ENCODE assay signal across 15 cellular contexts in the genomic region with DNA sequence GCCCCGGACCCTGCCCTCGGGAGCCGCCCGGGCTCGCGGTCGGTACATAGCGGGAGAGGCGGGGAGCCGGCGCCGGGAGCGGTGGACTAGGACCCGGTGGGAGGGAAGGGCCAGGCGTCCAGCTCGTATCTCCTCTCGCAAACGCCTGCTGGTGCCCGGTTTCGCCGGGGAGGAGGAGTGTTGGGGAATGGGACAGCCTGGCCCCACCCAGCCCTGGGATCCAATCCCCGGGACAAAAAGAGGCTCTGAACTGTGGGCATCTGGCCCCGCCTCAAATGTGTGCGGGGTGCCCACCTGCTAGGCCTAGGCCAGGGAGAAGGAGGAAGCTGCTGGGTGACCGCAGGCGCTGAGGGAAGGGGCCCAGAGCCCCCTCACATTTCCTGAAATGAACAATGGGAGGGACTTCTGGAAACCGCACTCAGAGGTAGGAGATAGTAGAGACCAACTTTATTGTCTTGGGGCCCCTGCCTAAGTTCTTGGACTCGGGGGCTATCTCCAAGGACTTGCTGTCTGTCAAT. TPM values are rescaled to one million over a fixed set of nuclear protein-coding genes. Genes with fewer than 3 reads are reported as not detected.
DNase-seq lines count a peak whose midpoint lies in the region; ATAC-seq and TF ChIP-seq lines count a peak whose summit lies in the region.
"Had no signal": no experiment of that assay in that cellular context is flagged by ENCODE, and none has a peak within 500 bp of the region (broad histone marks: within the 10 kb centered on the region; RNA-seq: fewer than 3 reads in every experiment).

A gene with protein sequence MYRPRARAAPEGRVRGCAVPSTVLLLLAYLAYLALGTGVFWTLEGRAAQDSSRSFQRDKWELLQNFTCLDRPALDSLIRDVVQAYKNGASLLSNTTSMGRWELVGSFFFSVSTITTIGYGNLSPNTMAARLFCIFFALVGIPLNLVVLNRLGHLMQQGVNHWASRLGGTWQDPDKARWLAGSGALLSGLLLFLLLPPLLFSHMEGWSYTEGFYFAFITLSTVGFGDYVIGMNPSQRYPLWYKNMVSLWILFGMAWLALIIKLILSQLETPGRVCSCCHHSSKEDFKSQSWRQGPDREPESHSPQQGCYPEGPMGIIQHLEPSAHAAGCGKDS (minus strand): TSS at position 147 of the 518 bp plus-strand sequence. CDS start 99 bp downstream, at position 48.

- H3K27ac ChIP-seq in SK-N-SH (ENCODE audit: low read depth in 2 of 2, low read length in 1 of 2) (no peak within 1 kb of the TSS), brain microvascular endothelial cell (no peak within 1 kb of the TSS)
- H3K27ac ChIP-seq: skin epidermis had no signal

- H4K20me1 ChIP-seq in SK-N-SH (ENCODE audit: insufficient read depth), result no peaks in the 10 kb centered on the region

- H3K9me3 ChIP-seq in SK-N-SH (no peaks in the 10 kb centered on the region), NT2/D1 (ENCODE audit: insufficient read depth, low read length) (no peaks in the 10 kb centered on the region), iPS-18c (ENCODE audit: control insufficient read depth, insufficient read depth, low read length) (no peaks in the 10 kb centered on the region)
- H3K9me3 ChIP-seq: MG63 had no signal

- H3K4me2 ChIP-seq in SK-N-SH, result no peak within 1 kb of the TSS

- DNase-seq in SK-N-SH (peak; percentile 49), NT2/D1 (ENCODE audit: low read depth, low spot score) (no peak), NCI-H1930 (lab: John Stamatoyannopoulos, UW) (no peak), brain microvascular endothelial cell (no peak), SW480 (ENCODE audit: low spot score) (no peak)
- DNase-seq: activated CD4-positive, alpha-beta T cell treated with anti-CD3 and anti-CD28 coated beads, Interleukin-2, amount 50 U/mL, for 48 hours; cerebellar nuclear complex; hypothalamus; MG63; RPMI8226; substantia nigra had no signal

- no peak for TF ChIP-seq EP300 in SK-N-SH (IDR thresholded peaks at IDR 0.05; ENCODE audit: borderline replicate concordance in 1 of 2, low read depth in 1 of 2, low read length in 1 of 2)

- no peak for TF ChIP-seq RAD21 in SK-N-SH (IDR thresholded peaks at IDR 0.05; ENCODE audit: low read length)

- POLR2A ChIA-PET in SK-N-SH (lab: Yijun Ruan, JAX), result no interaction called here

- WGBS in SK-N-SH (ENCODE audit: low lambda C conversion rate), result 22% methylated on average over 21 of the region's 28 CpGs

- H3K36me3 ChIP-seq in SK-N-SH (replicated peaks in 1 of 2; ENCODE audit: control insufficient read depth in 1 of 2, insufficient read depth in 2 of 2, low read length in 1 of 2) (no peaks in the 10 kb centered on the region), NT2/D1 (ENCODE audit: insufficient read depth, insufficient read length, low read length) (no peaks in the 10 kb centered on the region), brain microvascular endothelial cell (replicated peaks) (no peaks in the 10 kb centered on the region)
- H3K36me3 ChIP-seq: MG63 had no signal

- H3K4me3 ChIP-seq in SK-N-SH (ENCODE audit: low read depth in 2 of 2, low read length in 1 of 2) (peak within 1 kb of the TSS in 1 of 2 experiments; percentile 14; a peak in 1 of 4 replicates), NT2/D1 (ENCODE audit: insufficient read length, low read depth) (peak within 1 kb of the TSS; percentile 56), iPS-18c (ENCODE audit: insufficient read depth, low read depth, low read length) (peak within 1 kb of the TSS; percentile 63), brain microvascular endothelial cell (ENCODE audit: low read depth, low read length) (no peak within 1 kb of the TSS)
- H3K4me3 ChIP-seq: MG63 had no signal

- H3K9ac ChIP-seq in SK-N-SH (no peak within 1 kb of the TSS), NT2/D1 (ENCODE audit: insufficient read length, low read depth) (peak within 1 kb of the TSS; percentile 76)

- no peak within 1 kb of the TSS for H2AFZ ChIP-seq in SK-N-SH (ENCODE audit: low read depth)

- in situ Hi-C loops in brain microvascular endothelial cell (cut with HindIII; ENCODE audit: low pct_ligation_motif_present, low sequenced_read_pairs), result no loop called here

- TF ChIP-seq CTCF in SK-N-SH (IDR thresholded peaks at IDR 0.05) (no peak), brain microvascular endothelial cell (IDR thresholded peaks at IDR 0.05; ENCODE audit: low read depth, low read length, missing control alignments) (no peak)

- peaks cover 8% of the 10 kb centered on the region for H3K4me1 Mint-ChIP-seq in stimulated activated memory B cell treated with anti-CD40 and anti-IgM and Interleukin-4, amounts not matched to agents 10 μg/mL and 1 μg/mL and 100 μg/mL, for 72 hours

- no peaks in the 10 kb centered on the region for H3K79me2 ChIP-seq in SK-N-SH (ENCODE audit: insufficient read depth)

- no peaks in the 10 kb centered on the region for H3K9me3 Mint-ChIP-seq in stimulated activated memory B cell treated with anti-CD40 and anti-IgM and Interleukin-4, amounts not matched to agents 10 μg/mL and 1 μg/mL and 100 μg/mL, for 72 hours

- no peaks in the 10 kb centered on the region for H3F3A ChIP-seq in SK-N-SH (replicated peaks; ENCODE audit: insufficient read depth)

- H3K27me3 ChIP-seq in SK-N-SH (ENCODE audit: insufficient read depth) (peaks cover 7% of the 10 kb centered on the region; the same call in 1 of the 2 replicates), NT2/D1 (ENCODE audit: insufficient read depth, insufficient read length) (peaks cover 63% of the 10 kb centered on the region), brain microvascular endothelial cell (replicated peaks) (peaks cover 37% of the 10 kb centered on the region)
- H3K27me3 ChIP-seq: MG63 had no signal

- H3K9me2 ChIP-seq in SK-N-SH, result no peaks in the 10 kb centered on the region

- no peaks in the 10 kb centered on the region for H3K36me3 Mint-ChIP-seq in stimulated activated memory B cell treated with anti-CD40 and anti-IgM and Interleukin-4, amounts not matched to agents 10 μg/mL and 1 μg/mL and 100 μg/mL, for 72 hours

- H3K27ac Mint-ChIP-seq in stimulated activated memory B cell treated with anti-CD40 and anti-IgM and Interleukin-4, amounts not matched to agents 10 μg/mL and 1 μg/mL and 100 μg/mL, for 72 hours, result no peak within 1 kb of the TSS

- H3K4me3 Mint-ChIP-seq in stimulated activated memory B cell treated with anti-CD40 and anti-IgM and Interleukin-4, amounts not matched to agents 10 μg/mL and 1 μg/mL and 100 μg/mL, for 72 hours, result peak within 1 kb of the TSS; percentile 40

- ATAC-seq in SK-N-SH treated with all-trans-retinoic acid at 6 μM for 48 hours, result no peak
- no peak for ATAC-seq in stimulated activated memory B cell treated with anti-CD40 and anti-IgM and Interleukin-4, amounts not matched to agents 10 μg/mL and 1 μg/mL and 100 μg/mL, for 72 hours

- CTCF ChIA-PET in SK-N-SH (lab: Yijun Ruan, JAX), result interaction anchor here (1.3 to 10.2 kb wide), 6 partner anchors 9 to 442 kb away, joined by 3 to 44 read pairs (median 22); no protein-coding TSS in a partner anchor

- peaks cover 0 to 2% of the 10 kb centered on the region in 2 experiments; a peak in 1 of 4 replicates for H3K4me1 ChIP-seq in SK-N-SH (ENCODE audit: control insufficient read depth in 1 of 2, insufficient read depth in 2 of 2, low read depth in 1 of 2, low read length in 1 of 2)
- no peaks in the 10 kb centered on the region for H3K4me1 ChIP-seq in NT2/D1 (ENCODE audit: insufficient read depth, insufficient read length)

- H3K27me3 Mint-ChIP-seq in stimulated activated memory B cell treated with anti-CD40 and anti-IgM and Interleukin-4, amounts not matched to agents 10 μg/mL and 1 μg/mL and 100 μg/mL, for 72 hours, result peaks cover 72% of the 10 kb centered on the region

TF ChIP-seq in SK-N-SH, 30 proteins besides CTCF, POLR2A, EP300 and RAD21 (continues in another document):
- TF ChIP-seq, protein P1, sequence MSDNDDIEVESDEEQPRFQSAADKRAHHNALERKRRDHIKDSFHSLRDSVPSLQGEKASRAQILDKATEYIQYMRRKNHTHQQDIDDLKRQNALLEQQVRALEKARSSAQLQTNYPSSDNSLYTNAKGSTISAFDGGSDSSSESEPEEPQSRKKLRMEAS (IDR thresholded peaks at IDR 0.05; ENCODE audit: low read depth), result no peak
- no peak for TF ChIP-seq TCF12 (IDR thresholded peaks at IDR 0.05)
- TF ChIP-seq FOXM1 (IDR thresholded peaks at IDR 0.05; ENCODE audit: low read depth), result no peak
- TF ChIP-seq, protein P2, sequence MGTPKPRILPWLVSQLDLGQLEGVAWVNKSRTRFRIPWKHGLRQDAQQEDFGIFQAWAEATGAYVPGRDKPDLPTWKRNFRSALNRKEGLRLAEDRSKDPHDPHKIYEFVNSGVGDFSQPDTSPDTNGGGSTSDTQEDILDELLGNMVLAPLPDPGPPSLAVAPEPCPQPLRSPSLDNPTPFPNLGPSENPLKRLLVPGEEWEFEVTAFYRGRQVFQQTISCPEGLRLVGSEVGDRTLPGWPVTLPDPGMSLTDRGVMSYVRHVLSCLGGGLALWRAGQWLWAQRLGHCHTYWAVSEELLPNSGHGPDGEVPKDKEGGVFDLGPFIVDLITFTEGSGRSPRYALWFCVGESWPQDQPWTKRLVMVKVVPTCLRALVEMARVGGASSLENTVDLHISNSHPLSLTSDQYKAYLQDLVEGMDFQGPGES (IDR thresholded peaks at IDR 0.05; ENCODE audit: low read depth, low read length), result no peak

TF ChIP-seq in SK-N-SH treated with all-trans-retinoic acid at 6 μM for 48 hours, 23 proteins besides CTCF, POLR2A, EP300 and RAD21:
- no peak for TF ChIP-seq TCF4 (CRISPR knock-in tag; IDR thresholded peaks at IDR 0.05; ENCODE audit: borderline replicate concordance)
- no peak for TF ChIP-seq OSR1 (CRISPR knock-in tag; IDR thresholded peaks at IDR 0.05)
- TF ChIP-seq, protein P3, sequence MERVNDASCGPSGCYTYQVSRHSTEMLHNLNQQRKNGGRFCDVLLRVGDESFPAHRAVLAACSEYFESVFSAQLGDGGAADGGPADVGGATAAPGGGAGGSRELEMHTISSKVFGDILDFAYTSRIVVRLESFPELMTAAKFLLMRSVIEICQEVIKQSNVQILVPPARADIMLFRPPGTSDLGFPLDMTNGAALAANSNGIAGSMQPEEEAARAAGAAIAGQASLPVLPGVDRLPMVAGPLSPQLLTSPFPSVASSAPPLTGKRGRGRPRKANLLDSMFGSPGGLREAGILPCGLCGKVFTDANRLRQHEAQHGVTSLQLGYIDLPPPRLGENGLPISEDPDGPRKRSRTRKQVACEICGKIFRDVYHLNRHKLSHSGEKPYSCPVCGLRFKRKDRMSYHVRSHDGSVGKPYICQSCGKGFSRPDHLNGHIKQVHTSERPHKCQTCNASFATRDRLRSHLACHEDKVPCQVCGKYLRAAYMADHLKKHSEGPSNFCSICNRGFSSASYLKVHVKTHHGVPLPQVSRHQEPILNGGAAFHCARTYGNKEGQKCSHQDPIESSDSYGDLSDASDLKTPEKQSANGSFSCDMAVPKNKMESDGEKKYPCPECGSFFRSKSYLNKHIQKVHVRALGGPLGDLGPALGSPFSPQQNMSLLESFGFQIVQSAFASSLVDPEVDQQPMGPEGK (CRISPR knock-in tag; IDR thresholded peaks at IDR 0.05; ENCODE audit: borderline replicate concordance), result no peak

RNA-seq across cellular contexts. Expression of the gene that starts here (rescaled TPM):
- polyA plus RNA-seq in SK-N-SH (2012; rRNA removed), result not detected in 2 replicates
- polyA plus RNA-seq in SK-N-SH (2012; cell fraction: cytosol; rRNA removed), result not detected in 2 replicates
- polyA plus RNA-seq in SK-N-SH (2012; cell fraction: nucleus; rRNA removed), result not detected in 2 replicates

Comparison
In these comparisons a context has a peak if more than half of its experiments do, and no peak if none do; other contexts are left out.
1. Peak in DNase-seq in SK-N-SH; RNA of the gene not detected or under 1 TPM.